31 cellular contexts compared by ENCODE assay signal in the genomic region with DNA sequence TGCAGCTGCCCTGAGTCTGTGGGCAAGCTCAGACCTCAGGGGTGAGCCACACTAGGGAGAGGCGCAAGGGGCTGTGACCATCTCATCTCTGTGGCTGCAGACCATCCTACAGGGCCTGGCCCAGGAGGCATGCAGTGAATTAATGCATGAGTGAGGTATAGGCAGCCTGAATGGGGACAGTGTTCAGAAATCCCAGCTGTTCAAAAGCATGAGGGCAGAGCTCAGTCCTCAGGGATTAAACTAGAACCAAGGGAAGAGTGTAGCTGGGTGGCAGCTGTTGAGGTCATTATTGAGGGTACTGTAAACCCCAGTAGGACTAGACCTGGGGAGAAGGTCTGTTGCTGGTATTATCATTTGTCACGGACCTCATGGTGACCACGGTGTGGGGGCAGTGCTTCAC. TPM values are rescaled to one million over a fixed set of nuclear protein-coding genes. Genes with fewer than 3 reads are reported as not detected.
DNase-seq lines count a peak whose midpoint lies in the region; ATAC-seq, FAIRE-seq and TF ChIP-seq lines count a peak whose summit lies in the region.
"Had no signal": no experiment of that assay in that cellular context is flagged by ENCODE, and none has a peak within 500 bp of the region (broad histone marks: within the 10 kb centered on the region; RNA-seq: fewer than 3 reads in every experiment).

No MANE protein-coding gene starts in this region.

- no peak overlapping the region; the same call in 1 of the 2 replicates for H4K8ac ChIP-seq in H1 (ENCODE audit: extremely low read depth, insufficient read depth, low read length)

- H2BK5ac ChIP-seq in H1 (ENCODE audit: low read depth, low read length): no peak overlapping the region

- H2AFZ ChIP-seq in H1 (ENCODE audit: low read length): no peak overlapping the region
- no peak overlapping the region for H2AFZ ChIP-seq in GM23338

- H3K9me3 ChIP-seq in H1 (ENCODE audit: insufficient read depth in 2 of 2, low read depth in 1 of 2, low read length in 1 of 2) (no peaks in the 10 kb centered on the region), psoas muscle (no peaks in the 10 kb centered on the region)
- H3K9me3 ChIP-seq: A549, thyroid gland, vagina had no signal

- TF ChIP-seq POLR2A in H1 (IDR thresholded peaks at IDR 0.05; ENCODE audit: control extremely low read depth in 1 of 2, low read depth in 2 of 2, low read length in 2 of 2): no peak

- peaks cover 20% of the 10 kb centered on the region for H3F3A ChIP-seq in GM23338 (replicated peaks; ENCODE audit: low read depth)

- DNase-seq in stimulated activated naive CD8-positive, alpha-beta T cell treated with anti-CD3 and anti-CD28 coated beads, Interleukin-15, amount 100 ng/mL, for 72 hours: no peak
- DNase-seq in stimulated activated naive CD8-positive, alpha-beta T cell treated with anti-CD3 and anti-CD28 coated beads, Interleukin-15, Interleukin-2, amounts not matched to agents 100 U/mL and 50 U/mL, for 24 hours: no peak
- DNase-seq in NCI-H82 (lab: John Stamatoyannopoulos, UW): peak; percentile 78
- no peak for DNase-seq in H1 (ENCODE audit: low read depth in 1 of 2, low spot score in 2 of 2)
- DNase-seq in Right ventricle myocardium superior: no peak
- DNase-seq in GM23338 (ENCODE audit: low spot score): no peak
- no peak for DNase-seq in psoas muscle
- DNase-seq in KG1 (lab: John Stamatoyannopoulos, UW): no peak
- DNase-seq: activated CD4-positive, alpha-beta T cell treated with anti-CD3 and anti-CD28 coated beads for 36 hours; activated CD8-positive, alpha-beta T cell treated with anti-CD3 and anti-CD28 coated beads, Interleukin-2, amount 10 ng/mL, durations not matched to agents 7 days and 5 days; AML-193; DMS53; effector CD8-positive, alpha-beta T cell; immature natural killer cell; left cardiac atrium; NCI-H1092 treated with DMSO at 0.1 percent for 48 hours; NCI-H2029; NCI-H69; right cardiac atrium; stimulated activated CD8-positive, alpha-beta memory T cell treated with anti-CD3 and anti-CD28 coated beads, Interleukin-4, amount 100 ng/mL, for 48 hours; SW 1271; T1000 had no signal

- H3K18ac ChIP-seq in H1 (ENCODE audit: extremely low read depth, low read length): no peak overlapping the region

- no peak overlapping the region for H3K4ac ChIP-seq in H1 (replicated peaks; ENCODE audit: insufficient read length, low read depth, low read length)

- no peak for FAIRE-seq in H1 (lab: Jason Lieb, UNC)
- FAIRE-seq: A549, colon, RCC 7860 had no signal

- no peak overlapping the region for H3K27ac Mint-ChIP-seq in stimulated activated naive CD8-positive, alpha-beta T cell treated with anti-CD3 and anti-CD28 coated beads, Interleukin-15, amount 100 ng/mL, for 72 hours
- H3K27ac Mint-ChIP-seq in GM23338: no peak overlapping the region
- H3K27ac Mint-ChIP-seq: activated CD4-positive, alpha-beta T cell treated with anti-CD3 and anti-CD28 coated beads for 36 hours; activated CD8-positive, alpha-beta T cell treated with anti-CD3 and anti-CD28 coated beads, Interleukin-2, amount 10 ng/mL, durations not matched to agents 7 days and 5 days; activated T-helper 2 cell treated with anti-CD3 and anti-CD28 coated beads, Interferon-gamma antibody, Interleukin-2, Interleukin-4, amounts not matched to agents 10 μg/mL and 5 μg/mL and 100 μg/mL, durations not matched to agents 14 hours and 24 hours and 36 hours had no signal

- H4K5ac ChIP-seq in H1 (ENCODE audit: insufficient read length, low read depth, low read length): no peak overlapping the region

- no peak overlapping the region for H2AK5ac ChIP-seq in H1 (ENCODE audit: low read depth, low read length)

- no peak overlapping the region for H3K27ac ChIP-seq in H1 (ENCODE audit: low read depth, low read length)
- H3K27ac ChIP-seq in GM23338 (ENCODE audit: low read depth): no peak overlapping the region
- no peak overlapping the region for H3K27ac ChIP-seq in psoas muscle
- H3K27ac ChIP-seq: A549, vagina, VCaP had no signal

- H3K4me3 ChIP-seq in H1 (ENCODE audit: extremely low read depth in 1 of 4, insufficient read depth in 2 of 4, low read depth in 3 of 4, low read length in 4 of 4): no peak overlapping the region
- no peak overlapping the region for H3K4me3 ChIP-seq in GM23338
- H3K4me3 ChIP-seq in psoas muscle: no peak overlapping the region
- H3K4me3 ChIP-seq: A549, lung, thyroid gland, vagina had no signal

- POLR2A ChIA-PET in H1 (lab: Charles Lee; ENCODE audit: partially characterized antibody): interaction anchor here (1.8 to 4.3 kb wide), 2 partner anchors 12 to 15 kb away, joined by 8 to 22 read pairs; no protein-coding TSS in a partner anchor

- no peaks in the 10 kb centered on the region; a peak in 1 of 8 replicates for H3K36me3 ChIP-seq in H1 (ENCODE audit: control insufficient read depth in 2 of 4, insufficient read depth in 4 of 4, low read length in 3 of 4)
- H3K36me3 ChIP-seq in GM23338 (ENCODE audit: insufficient read depth): no peaks in the 10 kb centered on the region
- no peaks in the 10 kb centered on the region for H3K36me3 ChIP-seq in psoas muscle (ENCODE audit: insufficient read depth in 1 of 2, low read depth in 1 of 2)
- H3K36me3 ChIP-seq: thyroid gland, vagina had no signal

- H4K91ac ChIP-seq in H1 (replicated peaks; ENCODE audit: insufficient read length, low read length): no peak overlapping the region

- peaks cover 6% of the 10 kb centered on the region; the same call in 1 of the 2 replicates for H3K9me2 ChIP-seq in GM23338 (ENCODE audit: insufficient read depth)

- no peaks in the 10 kb centered on the region for H3K79me2 ChIP-seq in H1 (ENCODE audit: control insufficient read depth in 1 of 2, insufficient read depth in 2 of 2, low read length in 2 of 2)
- H3K79me2 ChIP-seq in GM23338 (replicated peaks; ENCODE audit: insufficient read depth): no peaks in the 10 kb centered on the region

- H2BK120ac ChIP-seq in H1 (replicated peaks; ENCODE audit: low read depth, low read length): no peak overlapping the region

- TF ChIP-seq EP300 in H1 (IDR thresholded peaks at IDR 0.05; ENCODE audit: borderline replicate concordance in 1 of 2, low read depth in 2 of 2, low read length in 2 of 2): no peak

- no peak overlapping the region for H3K56ac ChIP-seq in H1 (replicated peaks; ENCODE audit: insufficient read length, low read depth, low read length)

- H2BK15ac ChIP-seq in H1 (ENCODE audit: low read length): no peak overlapping the region

- CTCF ChIA-PET in H1 (lab: Charles Lee; ENCODE audit: partially characterized antibody): interaction anchor here (1.1 to 1.6 kb wide), 3 partner anchors 10 to 32 kb away, joined by 3 to 4 read pairs (median 4); no protein-coding TSS in a partner anchor

- no peaks in the 10 kb centered on the region; the same call in 2 of the 3 replicates for H3K36me3 Mint-ChIP-seq in GM23338 (ENCODE audit: low read depth)
- H3K36me3 Mint-ChIP-seq: activated naive CD8-positive, alpha-beta T cell; immature natural killer cell had no signal

- H3K4me1 ChIP-seq in H1 (replicated peaks in 1 of 4; ENCODE audit: control insufficient read depth in 3 of 4, insufficient read depth in 4 of 4, low read length in 3 of 4) (peaks cover 21 to 49% (median 24%) of the 10 kb centered on the region in 4 experiments), GM23338 (ENCODE audit: insufficient read depth) (peaks cover 45% of the 10 kb centered on the region), psoas muscle (peaks cover 5% of the 10 kb centered on the region)
- H3K4me1 ChIP-seq: A549 had no signal

- peak; percentile 48 for ATAC-seq in stimulated activated naive CD8-positive, alpha-beta T cell treated with anti-CD3 and anti-CD28 coated beads, Interleukin-15, amount 100 ng/mL, for 72 hours
- no peak for ATAC-seq in stimulated activated naive CD8-positive, alpha-beta T cell treated with anti-CD3 and anti-CD28 coated beads, Interleukin-15, Interleukin-2, amounts not matched to agents 100 U/mL and 50 U/mL, for 24 hours
- ATAC-seq in Right ventricle myocardium superior (ENCODE audit: poor library complexity) (no peak), GM23338 (no peak), psoas muscle (no peak)
- ATAC-seq: activated CD8-positive, alpha-beta T cell treated with anti-CD3 and anti-CD28 coated beads, Interleukin-2, amount 10 ng/mL, durations not matched to agents 7 days and 5 days; right cardiac atrium had no signal

- no peak overlapping the region for H3K9ac ChIP-seq in H1 (replicated peaks in 1 of 4; ENCODE audit: extremely low read depth in 1 of 4, low read depth in 3 of 4, low read length in 3 of 4)

- no peak overlapping the region for H3K4me3 Mint-ChIP-seq in stimulated activated naive CD8-positive, alpha-beta T cell treated with anti-CD3 and anti-CD28 coated beads, Interleukin-15, amount 100 ng/mL, for 72 hours
- H3K4me3 Mint-ChIP-seq in GM23338: no peak overlapping the region
- H3K4me3 Mint-ChIP-seq: activated CD8-positive, alpha-beta T cell treated with anti-CD3 and anti-CD28 coated beads, Interleukin-2, amount 10 ng/mL, durations not matched to agents 7 days and 5 days; immature natural killer cell had no signal

- H2BK20ac ChIP-seq in H1 (ENCODE audit: low read length): no peak overlapping the region

- H4K20me1 ChIP-seq in H1 (replicated peaks in 1 of 2; ENCODE audit: control insufficient read depth in 1 of 2, insufficient read depth in 2 of 2, low read length in 2 of 2) (peaks cover 0 to 6% of the 10 kb centered on the region in 2 experiments), GM23338 (replicated peaks; ENCODE audit: insufficient read depth) (no peaks in the 10 kb centered on the region)

- no peaks in the 10 kb centered on the region for H3K27me3 Mint-ChIP-seq in stimulated activated naive CD8-positive, alpha-beta T cell treated with anti-CD3 and anti-CD28 coated beads, Interleukin-15, amount 100 ng/mL, for 72 hours
- H3K27me3 Mint-ChIP-seq in GM23338 (ENCODE audit: insufficient read depth, low read depth, poor library complexity): peaks cover 7% of the 10 kb centered on the region
- H3K27me3 Mint-ChIP-seq: activated CD4-positive, alpha-beta T cell treated with anti-CD3 and anti-CD28 coated beads for 36 hours; activated naive CD8-positive, alpha-beta T cell had no signal

- TF ChIP-seq CTCF in H1 (IDR thresholded peaks at IDR 0.05; ENCODE audit: control extremely low read depth in 1 of 3, insufficient read depth in 1 of 3, low read depth in 1 of 3, low read length in 3 of 3) (no peak), GM23338 (conservative IDR thresholded peaks at IDR 0.05; ENCODE audit: low read depth in 2 of 2) (no peak), psoas muscle (IDR thresholded peaks at IDR 0.05) (no peak)

- peak overlapping the region; percentile 4; the same call in 1 of the 2 replicates for H2BK12ac ChIP-seq in H1 (ENCODE audit: low read depth, low read length)

- H3K9me3 Mint-ChIP-seq in stimulated activated naive CD8-positive, alpha-beta T cell treated with anti-CD3 and anti-CD28 coated beads, Interleukin-15, amount 100 ng/mL, for 72 hours: no peaks in the 10 kb centered on the region
- H3K9me3 Mint-ChIP-seq in GM23338: no peaks in the 10 kb centered on the region
- H3K9me3 Mint-ChIP-seq: activated T-helper 2 cell treated with anti-CD3 and anti-CD28 coated beads, Interferon-gamma antibody, Interleukin-2, Interleukin-4, amounts not matched to agents 10 μg/mL and 5 μg/mL and 100 μg/mL, durations not matched to agents 14 hours and 24 hours and 36 hours; immature natural killer cell had no signal

- peaks cover 7% of the 10 kb centered on the region for H3K23me2 ChIP-seq in H1 (ENCODE audit: low read depth, low read length)

- peaks cover 46% of the 10 kb centered on the region for H3K4me1 Mint-ChIP-seq in stimulated activated naive CD8-positive, alpha-beta T cell treated with anti-CD3 and anti-CD28 coated beads, Interleukin-15, amount 100 ng/mL, for 72 hours
- peaks cover 59% of the 10 kb centered on the region for H3K4me1 Mint-ChIP-seq in GM23338

- no peak overlapping the region for H3K4me2 ChIP-seq in H1 (ENCODE audit: insufficient read depth in 1 of 2, low read depth in 2 of 2, low read length in 2 of 2)
- H3K4me2 ChIP-seq in GM23338: no peak overlapping the region
- H3K4me2 ChIP-seq: A549 had no signal

- H3K14ac ChIP-seq in H1 (ENCODE audit: insufficient read length): no peak overlapping the region

- no peaks in the 10 kb centered on the region for H3K27me3 ChIP-seq in H1 (replicated peaks in 1 of 4; ENCODE audit: control insufficient read depth in 3 of 4, extremely low read depth in 1 of 4, insufficient read depth in 3 of 4, low read length in 3 of 4)
- no peaks in the 10 kb centered on the region for H3K27me3 ChIP-seq in GM23338 (ENCODE audit: insufficient read depth)
- H3K27me3 ChIP-seq in psoas muscle (ENCODE audit: insufficient read depth in 3 of 3, low read length in 2 of 3): no peaks in the 10 kb centered on the region
- H3K27me3 ChIP-seq: thyroid gland, vagina had no signal

- no peak overlapping the region for H3K23ac ChIP-seq in H1 (ENCODE audit: insufficient read length)

- 98% methylated on average over 3 of the region's 3 CpGs; no CpG with 5 or more reads in 1 of the 2 experiments for WGBS in H1 (ENCODE audit: extremely low coverage in 1 of 2, insufficient coverage in 1 of 2, insufficient read length in 1 of 2, insufficient replicate concordance in 2 of 2, low coverage in 1 of 2, low lambda C conversion rate in 2 of 2, missing lambda C conversion rate in 1 of 2), 2 experiments
- WGBS in psoas muscle, 3 donors: 72 to 82% (median 79%) methylated on average over 3 of the region's 3 CpGs

- no peaks in the 10 kb centered on the region; the same call in 1 of the 2 replicates for H3K79me1 ChIP-seq in H1 (ENCODE audit: low read depth, low read length)

- intact Hi-C loops in Right ventricle myocardium superior (cut with DNase I) (no loop called here), psoas muscle (cut with DNase I) (no loop called here)

- no peak for TF ChIP-seq RAD21 in H1 (IDR thresholded peaks at IDR 0.05 in 1 of 2, conservative IDR thresholded peaks at IDR 0.05 in 1 of 2; ENCODE audit: low read depth in 2 of 2, low read length in 2 of 2)

RNA-seq across cellular contexts. Expression of a gene that starts 17.0 kb away (rescaled TPM):
- 43.4 and 47.0 TPM in 2 replicates for total RNA-seq in H1 (2021; fragmentation: NEBNext Ultra II Directional; extraction: Animal tissue kit (Norgen Biotek cat#: 25700))
- polyA plus RNA-seq in H1 (2011; rRNA removed) (84.9 and 86.7 TPM in 2 replicates), GM23338 (2016; fragmentation: Nextera tagmentation; extraction: Ambion mirVana) (45.1 and 50.5 TPM in 2 replicates), psoas muscle (10 to 100 TPM; 12.2 to 23.7 (median 17.6) TPM)
- 67.7 TPM for polyA plus RNA-seq in H1 (2011; cell fraction: cytosol; rRNA removed)
- polyA plus RNA-seq in H1 (2011; cell fraction: nucleus; rRNA removed): 54.9 TPM
- polyA plus RNA-seq in H1 (2012, experiment 1 of 2): 23.4 to 46.6 TPM (median 44.7 TPM) in 4 replicates
- 51.9 TPM for polyA plus RNA-seq in H1 (2012, experiment 2 of 2)
- polyA plus RNA-seq in H1 (2013, experiment 1 of 2): 29.3 TPM
- polyA plus RNA-seq in H1 (2013, experiment 2 of 2): 28.9 TPM
- 32.5 and 34.3 TPM in 2 replicates for polyA minus RNA-seq in H1 (2011; rRNA and poly(A)+ RNA removed)
- 16.4 TPM for polyA minus RNA-seq in H1 (2011; cell fraction: cytosol; rRNA and poly(A)+ RNA removed)
- 35.0 TPM for polyA minus RNA-seq in H1 (2011; cell fraction: nucleus; rRNA and poly(A)+ RNA removed)
- total RNA-seq in Right ventricle myocardium superior (10.5 TPM), psoas muscle (10 to 100 TPM in 2 of 4 donors, 1 to 10 TPM in 2; 9.3 to 13.8 (median 11.2) TPM)
- 52.0 and 58.7 TPM in 2 replicates for total RNA-seq in GM23338 (2014; rRNA removed; shearing (Covaris generic))
